In the genomic region with DNA sequence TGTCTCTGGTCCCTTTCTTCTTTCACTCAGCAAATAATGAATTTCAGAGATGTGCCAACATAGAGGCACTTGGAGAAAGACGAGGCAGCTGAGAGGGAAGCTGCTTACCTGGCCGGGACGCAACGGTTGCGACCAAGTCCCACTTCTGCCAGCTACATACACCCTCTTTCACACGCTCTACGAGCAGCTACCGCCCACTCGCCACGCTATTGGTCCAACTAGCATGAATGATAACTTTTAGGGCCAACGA, we compare ENCODE assay signal across 8 cellular contexts. TPM values are rescaled to one million over a fixed set of nuclear protein-coding genes. Genes with fewer than 3 reads are reported as not detected.
DNase-seq lines count a peak whose midpoint lies in the region; ATAC-seq and TF ChIP-seq lines count a peak whose summit lies in the region.

No MANE protein-coding gene starts in this region.

- no peak overlapping the region for H3K27ac ChIP-seq in muscle layer of duodenum (ENCODE audit: low read length)

- H3K27me3 Mint-ChIP-seq in MCF 10A (ENCODE audit: insufficient read depth, unreplicated experiment) = no peaks in the 10 kb centered on the region

- H3K4me3 Mint-ChIP-seq in MCF 10A (ENCODE audit: unreplicated experiment) = peak overlapping the region; percentile 79

- H3K4me1 ChIP-seq in muscle layer of duodenum (ENCODE audit: control insufficient read depth in 1 of 2, insufficient read depth in 2 of 2, low read length in 2 of 2) = peaks cover 4 to 36% of the 10 kb centered on the region in 2 donors

- H3K36me3 Mint-ChIP-seq in MCF 10A (ENCODE audit: insufficient read depth, unreplicated experiment) = peaks cover 7% of the 10 kb centered on the region

- peaks cover 3 to 4% of the 10 kb centered on the region in 2 donors for H3K36me3 ChIP-seq in muscle layer of duodenum (ENCODE audit: control insufficient read depth in 1 of 2, insufficient read depth in 2 of 2, low read length in 2 of 2)

- H3K4me3 ChIP-seq in AG10803 (ENCODE audit: low read length) (peak overlapping the region; percentile 66), muscle layer of duodenum (ENCODE audit: low read depth in 1 of 2, low read length in 2 of 2) (peak overlapping the region; percentile 83 to 90), lower leg skin (ENCODE audit: low read depth, poor library complexity, severe bottlenecking) (no peak overlapping the region)

- no peaks in the 10 kb centered on the region for H3K27me3 ChIP-seq in muscle layer of duodenum (ENCODE audit: low read depth, low read length)

- no TSS peak for BruUV-seq in MCF 10A (replicated peaks; lab: Mats Ljungman, UMichigan)

- CTCF ChIA-PET in MCF 10A (lab: Yijun Ruan, JAX) = interaction anchor here (0.5 to 1.4 kb wide), 7 partner anchors 22 to 295 kb away, joined by 3 to 4 read pairs (median 3); partner anchors contain the start of gene LENG1

- no peak for TF ChIP-seq CTCF in AG10803 (conservative IDR thresholded peaks at IDR 0.05; ENCODE audit: low read length)
- no peak for TF ChIP-seq CTCF in MCF 10A (IDR thresholded peaks at IDR 0.05; ENCODE audit: unreplicated experiment)
- no peak for TF ChIP-seq CTCF in lower leg skin (IDR thresholded peaks at IDR 0.05)

- H3K9me3 Mint-ChIP-seq in MCF 10A (ENCODE audit: unreplicated experiment) = no peaks in the 10 kb centered on the region

- intact Hi-C loops in MCF 10A (cut with micrococcal nuclease) = loop anchor here (2.0 kb wide), 3 partner anchors 22 to 268 kb away; partner anchors contain the start of genes LENG1 and MBOAT7
- intact Hi-C loops in lower leg skin (cut with DNase I; ENCODE audit: low total_unique reads) = no loop called here

- peaks cover 25% of the 10 kb centered on the region for H3K4me1 Mint-ChIP-seq in MCF 10A (ENCODE audit: insufficient read depth, unreplicated experiment)

- no peaks in the 10 kb centered on the region for H3K9me3 ChIP-seq in muscle layer of duodenum (ENCODE audit: control insufficient read depth in 1 of 2, low read length in 2 of 2)

- peak overlapping the region; percentile 71 for H3K27ac Mint-ChIP-seq in MCF 10A (ENCODE audit: low read depth, unreplicated experiment)

- POLR2A ChIA-PET in MCF 10A (lab: Yijun Ruan, JAX) = interaction anchor here (0.6 to 5.7 kb wide), 27 partner anchors 10 to 1955 kb away, joined by 3 to 110 read pairs (median 4); partner anchors contain the start of genes LENG1, LENG8, MBOAT7 and MYADM

- 1% methylated on average over 11 of the region's 11 CpGs for WGBS in lower leg skin, 2 donors

- no peak for DNase-seq in AG10803 (ENCODE audit: low read depth)
- no peak for DNase-seq in MCF 10A (ENCODE audit: unreplicated experiment)
- no peak for DNase-seq in MV-4-11 (lab: John Stamatoyannopoulos, UW)
- no peak for DNase-seq in GF-D8 (lab: John Stamatoyannopoulos, UW)
- no peak for DNase-seq in AG20443 (ENCODE audit: low spot score)
- DNase-seq in lower leg skin (ENCODE audit: low spot score in 2 of 2) = no peak

- TF ChIP-seq POLR2A in lower leg skin (IDR thresholded peaks at IDR 0.05) = no peak

- ATAC-seq in HG02943 (IDR thresholded peaks at IDR 0.05; ENCODE audit: low read depth, unreplicated experiment) = peak; percentile 70

RNA-seq across cellular contexts. Expression of gene CNOT3, which starts 0.8 kb away (rescaled TPM):
- total RNA-seq in MCF 10A (2022) (63.2 and 80.5 TPM in 2 replicates), lower leg skin (10 to 100 TPM; 19.5 to 56.9 (median 37.1) TPM)

RNA-seq across cellular contexts. Expression of gene PRPF31, which starts 21.2 kb away (rescaled TPM):
- total RNA-seq in MCF 10A (2022) (52.8 and 59.7 TPM in 2 replicates), lower leg skin (10 to 100 TPM; 39.2 to 65.1 (median 47.3) TPM)

RNA-seq across cellular contexts. Expression of gene TFPT, which starts 21.3 kb away (rescaled TPM):
- total RNA-seq in MCF 10A (2022) (15.6 and 22.8 TPM in 2 replicates), lower leg skin (10 to 100 TPM; 11.1 to 20.4 (median 16.0) TPM)

RNA-seq across cellular contexts. Expression of gene LENG1, which starts 22.7 kb away (rescaled TPM):
- 6.1 and 8.2 TPM in 2 replicates for total RNA-seq in MCF 10A (2022)
- total RNA-seq in lower leg skin = 1 to 10 TPM; 6.0 to 8.4 (median 6.6) TPM

RNA-seq across cellular contexts. Expression of gene NDUFA3, which starts 34.1 kb away (rescaled TPM):
- 111 and 128 TPM in 2 replicates for total RNA-seq in MCF 10A (2022)
- total RNA-seq in lower leg skin = 10 to 100 TPM in 3 of 4 donors, 1 to 10 TPM in 1; 2.7 to 39.4 (median 30.2) TPM
